In genomic region chr18:80171190-80171872, GRCh38 we compare ENCODE assay signal across 8 cellular contexts.
DNase-seq lines count a peak whose midpoint lies in the region; ATAC-seq and TF ChIP-seq lines count a peak whose summit lies in the region.

No MANE protein-coding gene starts in this region.

- TF ChIP-seq CTCF in chondrocyte (IDR thresholded peaks at IDR 0.05) (peak; percentile 91), lung (IDR thresholded peaks at IDR 0.05; ENCODE audit: control extremely low read depth, extremely low read depth) (peak; percentile 11)

- no peak overlapping the region for H3K4me3 ChIP-seq in lung

- no peak overlapping the region for H3K27ac ChIP-seq in lung (ENCODE audit: low read depth in 1 of 2, low read length in 1 of 2)

- CTCF ChIA-PET in activated naive CD4-positive, alpha-beta T cell treated with anti-CD3 and anti-CD28 coated beads for 36 hours (lab: Charles Lee), result interaction anchor here (0.6 to 3.4 kb wide), 9 partner anchors 10 to 87 kb away, joined by 3 to 12 read pairs (median 4); no protein-coding TSS in a partner anchor

- no peak overlapping the region for H3K4me3 Mint-ChIP-seq in activated naive CD4-positive, alpha-beta T cell treated with anti-CD3 and anti-CD28 coated beads for 36 hours
- H3K4me3 Mint-ChIP-seq in chondrocyte (ENCODE audit: unreplicated experiment), result no peak overlapping the region
- no peak overlapping the region for H3K4me3 Mint-ChIP-seq in stimulated activated naive B cell treated with anti-CD40 and anti-IgM and Interleukin-4, amounts not matched to agents 10 μg/mL and 1 μg/mL and 100 μg/mL, for 72 hours

- WGBS in lung, 2 donors, result 28 to 37% methylated on average over 22 of the region's 22 CpGs

- H3K27ac Mint-ChIP-seq in activated naive CD4-positive, alpha-beta T cell treated with anti-CD3 and anti-CD28 coated beads for 36 hours, result no peak overlapping the region
- H3K27ac Mint-ChIP-seq in chondrocyte (ENCODE audit: unreplicated experiment), result no peak overlapping the region
- H3K27ac Mint-ChIP-seq in stimulated activated naive B cell treated with anti-CD40 and anti-IgM and Interleukin-4, amounts not matched to agents 10 μg/mL and 1 μg/mL and 100 μg/mL, for 72 hours, result no peak overlapping the region

- no peaks in the 10 kb centered on the region for H3K9me3 Mint-ChIP-seq in activated naive CD4-positive, alpha-beta T cell treated with anti-CD3 and anti-CD28 coated beads for 36 hours
- H3K9me3 Mint-ChIP-seq in chondrocyte (ENCODE audit: low read depth), result no peaks in the 10 kb centered on the region
- peaks cover 0 to 5% of the 10 kb centered on the region in 2 donors for H3K9me3 Mint-ChIP-seq in stimulated activated naive B cell treated with anti-CD40 and anti-IgM and Interleukin-4, amounts not matched to agents 10 μg/mL and 1 μg/mL and 100 μg/mL, for 72 hours

- peak; percentile 67 for DNase-seq in activated naive CD4-positive, alpha-beta T cell treated with anti-CD3 and anti-CD28 coated beads for 36 hours
- no peak for DNase-seq in activated naive CD4-positive, alpha-beta T cell (lab: John Stamatoyannopoulos, UW)
- DNase-seq in T-helper 1 cell, result peak in 3 of 5 donors; percentile 22 to 27 (median 22)
- peak; percentile 42 for DNase-seq in chondrocyte (ENCODE audit: low spot score)
- no peak for DNase-seq in lung (ENCODE audit: low spot score)
- no peak for DNase-seq in stimulated activated naive B cell treated with anti-CD40 and anti-IgM and Interleukin-4, amounts not matched to agents 10 μg/mL and 1 μg/mL and 100 μg/mL, for 72 hours

- H3K36me3 ChIP-seq in lung (ENCODE audit: control insufficient read depth in 2 of 2, insufficient read depth in 2 of 2, low read length in 2 of 2), result no peaks in the 10 kb centered on the region

- H3K4me1 ChIP-seq in lung (ENCODE audit: control insufficient read depth in 2 of 2, insufficient read depth in 2 of 2, low read length in 2 of 2), result peaks cover 0 to 3% of the 10 kb centered on the region in 2 donors

- no peaks in the 10 kb centered on the region for H3K36me3 Mint-ChIP-seq in activated naive CD4-positive, alpha-beta T cell treated with anti-CD3 and anti-CD28 coated beads for 36 hours (ENCODE audit: low read depth)
- H3K36me3 Mint-ChIP-seq in chondrocyte (ENCODE audit: low read depth), result peaks cover 4% of the 10 kb centered on the region
- H3K36me3 Mint-ChIP-seq in stimulated activated naive B cell treated with anti-CD40 and anti-IgM and Interleukin-4, amounts not matched to agents 10 μg/mL and 1 μg/mL and 100 μg/mL, for 72 hours, result no peaks in the 10 kb centered on the region

- no peaks in the 10 kb centered on the region for H3K9me3 ChIP-seq in lung (ENCODE audit: control insufficient read depth in 2 of 2, insufficient read depth in 1 of 2, low read length in 1 of 2)

- H3K27me3 Mint-ChIP-seq in activated naive CD4-positive, alpha-beta T cell treated with anti-CD3 and anti-CD28 coated beads for 36 hours (ENCODE audit: low read depth), result peaks cover 45% of the 10 kb centered on the region
- H3K27me3 Mint-ChIP-seq in chondrocyte (ENCODE audit: low read depth), result no peaks in the 10 kb centered on the region
- H3K27me3 Mint-ChIP-seq in stimulated activated naive B cell treated with anti-CD40 and anti-IgM and Interleukin-4, amounts not matched to agents 10 μg/mL and 1 μg/mL and 100 μg/mL, for 72 hours, result peaks cover 46 to 65% of the 10 kb centered on the region in 2 donors

- ATAC-seq in lung (ENCODE audit: insufficient read depth, low FRiP score), result no peak
- ATAC-seq in stimulated activated naive B cell treated with anti-CD40 and anti-IgM and Interleukin-4, amounts not matched to agents 10 μg/mL and 1 μg/mL and 100 μg/mL, for 72 hours (replicated peaks), result peak; percentile 43 to 56
- ATAC-seq in HG02970 (IDR thresholded peaks at IDR 0.05; ENCODE audit: low FRiP score, unreplicated experiment), result no peak
- no peak for ATAC-seq in GM19328 (IDR thresholded peaks at IDR 0.05; ENCODE audit: unreplicated experiment)

- no peaks in the 10 kb centered on the region for H3K27me3 ChIP-seq in lung (ENCODE audit: control insufficient read depth, insufficient read depth)

- intact Hi-C loops in activated naive CD4-positive, alpha-beta T cell treated with anti-CD3 and anti-CD28 coated beads for 36 hours (cut with micrococcal nuclease), result loop anchor here (1.0 kb wide), 1 partner anchor 86 kb away; no protein-coding TSS in a partner anchor

- H3K4me1 Mint-ChIP-seq in activated naive CD4-positive, alpha-beta T cell treated with anti-CD3 and anti-CD28 coated beads for 36 hours (ENCODE audit: low read depth), result peaks cover 6% of the 10 kb centered on the region
- H3K4me1 Mint-ChIP-seq in chondrocyte (ENCODE audit: low read depth), result peaks cover 24% of the 10 kb centered on the region
- H3K4me1 Mint-ChIP-seq in stimulated activated naive B cell treated with anti-CD40 and anti-IgM and Interleukin-4, amounts not matched to agents 10 μg/mL and 1 μg/mL and 100 μg/mL, for 72 hours, result peaks cover 5 to 9% of the 10 kb centered on the region in 2 donors

Comparison
In these comparisons a context has a peak if more than half of its experiments do, and no peak if none do; other contexts are left out.
1. DNase-seq: peak in activated naive CD4-positive, alpha-beta T cell treated with anti-CD3 and anti-CD28 coated beads for 36 hours (single experiment), T-helper 1 cell (3 of 5) and chondrocyte (single experiment); none in activated naive CD4-positive, alpha-beta T cell (0 of 4), lung (single experiment) and stimulated activated naive B cell treated with anti-CD40 and anti-IgM and Interleukin-4, amounts not matched to agents 10 μg/mL and 1 μg/mL and 100 μg/mL, for 72 hours (single experiment).
2. ATAC-seq: peak in stimulated activated naive B cell treated with anti-CD40 and anti-IgM and Interleukin-4, amounts not matched to agents 10 μg/mL and 1 μg/mL and 100 μg/mL, for 72 hours (2 of 2); none in lung (single experiment), HG02970 (single experiment) and GM19328 (single experiment).